Comparison of ENCODE assay signal across 23 cellular contexts in the genomic region with DNA sequence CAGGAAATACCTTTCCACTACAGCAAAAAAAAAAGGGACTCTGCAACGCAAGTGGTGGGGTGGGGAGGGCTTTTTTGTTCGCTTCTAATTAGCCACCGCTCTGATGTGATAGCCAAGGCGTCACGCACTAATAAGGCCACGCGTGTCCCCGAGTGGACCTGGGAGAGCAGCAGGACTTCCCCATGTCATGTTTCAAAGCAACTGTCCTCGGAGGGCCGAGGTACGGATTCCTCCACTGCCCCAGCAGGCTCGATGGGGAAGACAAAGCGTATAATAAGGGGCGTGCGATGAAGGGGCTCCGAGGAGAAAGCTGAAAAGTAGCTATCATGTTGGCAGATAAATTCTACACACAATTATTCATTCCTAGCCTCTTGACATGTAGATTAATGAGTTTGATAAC.
"Had no signal": no experiment of that assay in that cellular context is flagged by ENCODE, and none has a peak within 500 bp of the region (broad histone marks: within the 10 kb centered on the region; RNA-seq: fewer than 3 reads in every experiment).

No MANE protein-coding gene starts in this region.

- H3K4me1 ChIP-seq: adrenal gland, body of pancreas, colonic mucosa had no signal

- DNase-seq: activated CD4-positive, alpha-beta T cell treated with anti-CD3 and anti-CD28 coated beads for 4 hours; activated CD4-positive, alpha-beta T cell treated with anti-CD3 and anti-CD28 coated beads, Interleukin-2, amount 50 U/mL, for 1 hour; activated CD4-positive, alpha-beta T cell treated with anti-CD3 and anti-CD28 coated beads, Interleukin-2, amount 50 U/mL, for 48 hours; activated CD4-positive, CD25-positive, alpha-beta regulatory T cell; activated CD4-positive, CD25-positive, alpha-beta regulatory T cell treated with anti-CD3 and anti-CD28 coated beads, Interleukin-2, amount 50 U/mL, for 72 hours; activated CD8-positive, alpha-beta memory T cell treated with anti-CD3 and anti-CD28 coated beads for 24 hours; activated CD8-positive, alpha-beta T cell treated with anti-CD3 and anti-CD28 coated beads for 36 hours; activated effector memory CD4-positive, alpha-beta T cell treated with anti-CD3 and anti-CD28 coated beads, Interleukin-2, amount 50 U/mL, for 16 hours; activated naive CD4-positive, alpha-beta T cell treated with anti-CD3 and anti-CD28 coated beads for 36 hours; activated naive CD8-positive, alpha-beta T cell treated with anti-CD3 and anti-CD28 coated beads for 36 hours; activated naive CD8-positive, alpha-beta T cell treated with anti-CD3 and anti-CD28 coated beads, Interleukin-2, amount 50 U/mL, for 24 hours; activated T-cell treated with anti-CD3 and anti-CD28 coated beads, Interleukin-2, amount 50 U/mL, for 4 hours; adrenal gland; amygdala; aorta; body of pancreas; central memory CD4-positive, alpha-beta T cell; cerebellar nuclear complex; colonic mucosa; effector CD8-positive, alpha-beta T cell; foreskin fibroblast; T-helper 2 cell had no signal

- H3K4me3 ChIP-seq: adrenal gland, body of pancreas, colonic mucosa had no signal

- H3K27ac ChIP-seq: adrenal gland, body of pancreas, colonic mucosa, epithelial cell of prostate had no signal

- ATAC-seq: activated CD8-positive, alpha-beta T cell treated with anti-CD3 and anti-CD28 coated beads for 36 hours; activated naive CD8-positive, alpha-beta T cell treated with anti-CD3 and anti-CD28 coated beads, Interleukin-2, amount 50 U/mL, for 24 hours; activated T-cell treated with anti-CD3 and anti-CD28 coated beads, Interleukin-2, amount 50 U/mL, for 4 hours; body of pancreas had no signal

- H3K27me3 ChIP-seq: colonic mucosa had no signal

- H3K9me3 ChIP-seq: adrenal gland, body of pancreas, colonic mucosa had no signal

- H3K36me3 ChIP-seq: adrenal gland, colonic mucosa had no signal
